1 cellular context compared by ENCODE assay signal in the genomic region with DNA sequence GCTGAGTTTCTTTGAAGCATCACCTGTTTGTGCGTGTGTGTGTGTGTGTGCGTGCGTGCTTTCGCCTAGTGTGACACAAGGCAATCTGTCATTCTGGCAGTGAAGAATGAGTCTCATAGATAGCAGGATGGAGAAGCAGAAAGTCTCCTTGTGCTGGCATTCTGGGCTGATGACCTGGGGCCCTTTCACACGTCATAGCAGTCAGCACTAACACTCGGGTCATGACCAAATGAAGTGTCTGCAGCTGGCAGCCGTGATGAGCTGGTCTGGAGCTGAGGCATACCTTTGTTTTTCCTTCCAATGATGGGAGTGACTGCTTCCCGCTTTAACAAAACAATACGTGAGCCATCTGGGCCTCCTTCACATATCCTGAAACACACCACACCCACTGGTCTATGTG.
TF ChIP-seq lines count a peak whose summit lies in the region.

No MANE protein-coding gene starts in this region.

TF ChIP-seq in WTC11, 78 proteins besides CTCF, POLR2A, EP300 and RAD21 (continued from another document):
- TF ChIP-seq, protein P1, sequence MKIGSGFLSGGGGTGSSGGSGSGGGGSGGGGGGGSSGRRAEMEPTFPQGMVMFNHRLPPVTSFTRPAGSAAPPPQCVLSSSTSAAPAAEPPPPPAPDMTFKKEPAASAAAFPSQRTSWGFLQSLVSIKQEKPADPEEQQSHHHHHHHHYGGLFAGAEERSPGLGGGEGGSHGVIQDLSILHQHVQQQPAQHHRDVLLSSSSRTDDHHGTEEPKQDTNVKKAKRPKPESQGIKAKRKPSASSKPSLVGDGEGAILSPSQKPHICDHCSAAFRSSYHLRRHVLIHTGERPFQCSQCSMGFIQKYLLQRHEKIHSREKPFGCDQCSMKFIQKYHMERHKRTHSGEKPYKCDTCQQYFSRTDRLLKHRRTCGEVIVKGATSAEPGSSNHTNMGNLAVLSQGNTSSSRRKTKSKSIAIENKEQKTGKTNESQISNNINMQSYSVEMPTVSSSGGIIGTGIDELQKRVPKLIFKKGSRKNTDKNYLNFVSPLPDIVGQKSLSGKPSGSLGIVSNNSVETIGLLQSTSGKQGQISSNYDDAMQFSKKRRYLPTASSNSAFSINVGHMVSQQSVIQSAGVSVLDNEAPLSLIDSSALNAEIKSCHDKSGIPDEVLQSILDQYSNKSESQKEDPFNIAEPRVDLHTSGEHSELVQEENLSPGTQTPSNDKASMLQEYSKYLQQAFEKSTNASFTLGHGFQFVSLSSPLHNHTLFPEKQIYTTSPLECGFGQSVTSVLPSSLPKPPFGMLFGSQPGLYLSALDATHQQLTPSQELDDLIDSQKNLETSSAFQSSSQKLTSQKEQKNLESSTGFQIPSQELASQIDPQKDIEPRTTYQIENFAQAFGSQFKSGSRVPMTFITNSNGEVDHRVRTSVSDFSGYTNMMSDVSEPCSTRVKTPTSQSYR (CRISPR knock-in tag; IDR thresholded peaks at IDR 0.05), result no peak
- TF ChIP-seq, protein P2, sequence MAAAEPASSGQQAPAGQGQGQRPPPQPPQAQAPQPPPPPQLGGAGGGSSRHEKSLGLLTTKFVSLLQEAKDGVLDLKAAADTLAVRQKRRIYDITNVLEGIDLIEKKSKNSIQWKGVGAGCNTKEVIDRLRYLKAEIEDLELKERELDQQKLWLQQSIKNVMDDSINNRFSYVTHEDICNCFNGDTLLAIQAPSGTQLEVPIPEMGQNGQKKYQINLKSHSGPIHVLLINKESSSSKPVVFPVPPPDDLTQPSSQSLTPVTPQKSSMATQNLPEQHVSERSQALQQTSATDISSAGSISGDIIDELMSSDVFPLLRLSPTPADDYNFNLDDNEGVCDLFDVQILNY (CRISPR knock-in tag; IDR thresholded peaks at IDR 0.05), result no peak
- TF ChIP-seq PRRX2 (CRISPR knock-in tag; IDR thresholded peaks at IDR 0.05), result no peak
- no peak for TF ChIP-seq TP53 (CRISPR knock-in tag; IDR thresholded peaks at IDR 0.05)
- TF ChIP-seq RELA (CRISPR knock-in tag; IDR thresholded peaks at IDR 0.05; ENCODE audit: borderline replicate concordance), result no peak
- no peak for TF ChIP-seq RORB (CRISPR knock-in tag; IDR thresholded peaks at IDR 0.05)
- TF ChIP-seq ZNF671 (CRISPR knock-in tag; IDR thresholded peaks at IDR 0.05), result no peak
- TF ChIP-seq, protein P3, sequence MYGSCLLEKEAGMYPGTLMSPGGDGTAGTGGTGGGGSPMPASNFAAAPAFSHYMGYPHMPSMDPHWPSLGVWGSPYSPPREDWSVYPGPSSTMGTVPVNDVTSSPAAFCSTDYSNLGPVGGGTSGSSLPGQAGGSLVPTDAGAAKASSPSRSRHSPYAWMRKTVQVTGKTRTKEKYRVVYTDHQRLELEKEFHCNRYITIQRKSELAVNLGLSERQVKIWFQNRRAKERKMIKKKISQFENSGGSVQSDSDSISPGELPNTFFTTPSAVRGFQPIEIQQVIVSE (CRISPR knock-in tag; IDR thresholded peaks at IDR 0.05; ENCODE audit: borderline replicate concordance), result no peak
- TF ChIP-seq ZBTB21 (CRISPR knock-in tag; IDR thresholded peaks at IDR 0.05; ENCODE audit: borderline replicate concordance), result no peak
- TF ChIP-seq, protein P4, sequence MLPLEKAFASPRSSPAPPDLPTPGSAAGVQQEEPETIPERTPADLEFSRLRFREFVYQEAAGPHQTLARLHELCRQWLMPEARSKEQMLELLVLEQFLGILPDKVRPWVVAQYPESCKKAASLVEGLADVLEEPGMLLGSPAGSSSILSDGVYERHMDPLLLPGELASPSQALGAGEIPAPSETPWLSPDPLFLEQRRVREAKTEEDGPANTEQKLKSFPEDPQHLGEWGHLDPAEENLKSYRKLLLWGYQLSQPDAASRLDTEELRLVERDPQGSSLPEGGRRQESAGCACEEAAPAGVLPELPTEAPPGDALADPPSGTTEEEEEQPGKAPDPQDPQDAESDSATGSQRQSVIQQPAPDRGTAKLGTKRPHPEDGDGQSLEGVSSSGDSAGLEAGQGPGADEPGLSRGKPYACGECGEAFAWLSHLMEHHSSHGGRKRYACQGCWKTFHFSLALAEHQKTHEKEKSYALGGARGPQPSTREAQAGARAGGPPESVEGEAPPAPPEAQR (CRISPR knock-in tag; IDR thresholded peaks at IDR 0.05), result no peak
